In the genomic region with DNA sequence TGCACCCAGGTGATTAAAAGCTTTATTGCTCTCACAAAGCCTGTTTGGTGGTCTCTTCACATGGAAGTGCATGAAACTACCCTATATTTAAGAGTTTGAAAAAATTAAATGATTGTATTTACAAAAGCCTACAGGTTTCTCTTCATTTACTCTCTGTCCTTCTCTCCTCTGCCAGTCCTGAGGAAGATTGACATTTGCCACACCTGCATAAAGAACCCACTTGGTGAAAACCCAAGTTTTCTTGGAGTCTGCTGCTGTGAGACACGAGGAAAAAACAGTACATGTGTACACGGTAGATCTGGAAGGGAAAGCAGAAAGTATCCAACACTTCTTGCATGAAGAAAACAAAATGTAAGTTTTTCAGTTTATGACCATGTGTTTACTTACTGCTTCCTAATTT, we compare ENCODE assay signal across 18 cellular contexts.
"Had no signal": no experiment of that assay in that cellular context is flagged by ENCODE, and none has a peak within 500 bp of the region (broad histone marks: within the 10 kb centered on the region; RNA-seq: fewer than 3 reads in every experiment).

No MANE protein-coding gene starts in this region.

- H3K4me1 ChIP-seq: esophagus muscularis mucosa, gastrocnemius medialis, psoas muscle, right lobe of liver, spleen, stomach had no signal

- H3K27me3 Mint-ChIP-seq: central memory CD8-positive, alpha-beta T cell; naive thymus-derived CD4-positive, alpha-beta T cell had no signal

- H3K27ac ChIP-seq: epithelial cell of prostate, esophagus muscularis mucosa, gastrocnemius medialis, neutrophil, psoas muscle, right lobe of liver, spleen, stomach had no signal

- H3K27ac Mint-ChIP-seq: naive thymus-derived CD4-positive, alpha-beta T cell; nephron progenitor cell had no signal

- H3K9me3 Mint-ChIP-seq: nephron progenitor cell had no signal

- H3K4me3 ChIP-seq: esophagus muscularis mucosa, gastrocnemius medialis, psoas muscle, right lobe of liver, spleen, stomach had no signal

- DNase-seq: effector memory CD4-positive, alpha-beta T cell; gastrocnemius medialis; left colon; naive thymus-derived CD4-positive, alpha-beta T cell; nephron progenitor cell; psoas muscle; retina; right lobe of liver; spleen; stimulated activated CD4-positive, alpha-beta T cell treated with anti-CD3 and anti-CD28 coated beads, Interleukin-2, amount 100 ng/mL, for 24 hours; stimulated activated naive CD4-positive, alpha-beta T cell; stomach; substantia nigra; trophoblast cell had no signal

- H3K4me3 Mint-ChIP-seq: central memory CD8-positive, alpha-beta T cell; naive thymus-derived CD4-positive, alpha-beta T cell; nephron progenitor cell had no signal

- H3K4me1 Mint-ChIP-seq: central memory CD8-positive, alpha-beta T cell; naive thymus-derived CD4-positive, alpha-beta T cell had no signal

- H3K36me3 ChIP-seq: esophagus muscularis mucosa, gastrocnemius medialis, neutrophil, right lobe of liver, spleen, stomach had no signal

- H3K36me3 Mint-ChIP-seq: naive thymus-derived CD4-positive, alpha-beta T cell had no signal

- H3K27me3 ChIP-seq: esophagus muscularis mucosa, gastrocnemius medialis, neutrophil, right lobe of liver, spleen, stomach had no signal

- H3K9me3 ChIP-seq: esophagus muscularis mucosa, gastrocnemius medialis, neutrophil, psoas muscle, right lobe of liver, spleen, stomach had no signal

- ATAC-seq: gastrocnemius medialis; left colon; naive thymus-derived CD4-positive, alpha-beta T cell; psoas muscle; right lobe of liver had no signal
